ENCODE assay signal across 14 cellular contexts in the genomic region with DNA sequence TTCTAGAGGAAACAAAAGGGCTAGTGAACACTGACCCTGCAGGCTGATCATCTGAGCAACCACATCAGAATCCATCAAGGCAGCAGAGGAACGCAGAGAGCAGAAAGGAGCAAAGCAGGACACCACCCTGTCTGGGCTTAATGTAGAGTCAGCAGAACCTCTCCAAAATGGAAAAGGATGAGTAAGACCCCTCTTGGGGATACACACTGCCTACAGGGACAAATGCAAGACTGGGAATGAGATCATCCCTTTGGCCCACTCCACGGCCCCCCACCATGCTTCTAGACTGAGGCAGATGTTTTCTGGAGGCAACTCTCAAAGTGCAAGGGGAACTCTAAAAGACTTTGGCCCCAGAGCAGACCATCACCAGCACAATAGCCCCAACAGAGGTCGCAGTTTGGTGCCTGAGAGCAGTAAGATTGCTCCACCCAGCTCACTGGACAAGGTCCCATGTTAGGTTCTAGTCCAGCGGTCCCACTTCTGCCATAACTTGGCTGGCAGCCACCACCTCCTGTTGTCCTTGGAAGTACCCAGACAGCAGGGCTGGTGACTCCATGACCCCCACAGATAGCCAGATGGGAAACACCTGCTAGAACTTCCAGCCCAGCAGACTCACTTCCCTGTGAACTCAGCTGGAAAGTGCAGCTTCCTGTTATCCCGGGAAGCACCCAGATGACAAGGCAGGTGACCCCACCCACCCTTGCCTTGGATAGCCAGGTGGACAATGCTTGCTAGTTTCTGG.
DNase-seq lines count a peak whose midpoint lies in the region; ATAC-seq and TF ChIP-seq lines count a peak whose summit lies in the region.
"Had no signal": no experiment of that assay in that cellular context is flagged by ENCODE, and none has a peak within 500 bp of the region (broad histone marks: within the 10 kb centered on the region; RNA-seq: fewer than 3 reads in every experiment).

No MANE protein-coding gene starts in this region.

- H3K4me3 ChIP-seq in BLaER1 (no peak overlapping the region), lower lobe of right lung (no peak overlapping the region)
- H3K4me3 ChIP-seq: colonic mucosa, GM23248 had no signal

- H3K27me3 Mint-ChIP-seq in activated T-helper 17 cell treated with anti-CD3 and anti-CD28 coated beads, Interleukin-2, amount 50 U/mL, for 72 hours = no peaks in the 10 kb centered on the region
- H3K27me3 Mint-ChIP-seq: activated CD4-positive, alpha-beta memory T cell treated with anti-CD3 and anti-CD28 coated beads, Interleukin-2, amount 10 ng/mL, durations not matched to agents 7 days and 5 days; activated naive CD8-positive, alpha-beta T cell had no signal

- ATAC-seq in activated T-helper 17 cell treated with anti-CD3 and anti-CD28 coated beads, Interleukin-2, amount 50 U/mL, for 72 hours (replicated peaks) = no peak
- ATAC-seq in lower lobe of right lung = peak in 1 of 2 donors; percentile 15
- ATAC-seq in HG02970 (IDR thresholded peaks at IDR 0.05; ENCODE audit: low FRiP score, unreplicated experiment) = no peak

- no peak for TF ChIP-seq CTCF in lower lobe of right lung (IDR thresholded peaks at IDR 0.05)

- H3K9me3 Mint-ChIP-seq in activated T-helper 17 cell treated with anti-CD3 and anti-CD28 coated beads, Interleukin-2, amount 50 U/mL, for 72 hours = no peaks in the 10 kb centered on the region

- no peaks in the 10 kb centered on the region for H3K36me3 Mint-ChIP-seq in activated T-helper 17 cell treated with anti-CD3 and anti-CD28 coated beads, Interleukin-2, amount 50 U/mL, for 72 hours (ENCODE audit: low read depth)
- H3K36me3 Mint-ChIP-seq: activated naive CD8-positive, alpha-beta T cell had no signal

- H3K27me3 ChIP-seq in BLaER1 (no peaks in the 10 kb centered on the region), lower lobe of right lung (ENCODE audit: low read depth) (no peaks in the 10 kb centered on the region)
- H3K27me3 ChIP-seq: colonic mucosa had no signal

- H3K4me2 ChIP-seq in BLaER1 = peak overlapping the region; percentile 45

- DNase-seq in HK-2 (ENCODE audit: unreplicated experiment) = peak; percentile 11
- peak; percentile 46 for DNase-seq in lower lobe of right lung
- no peak for DNase-seq in central memory CD4-positive, alpha-beta T cell
- no peak for DNase-seq in stimulated activated CD4-positive, alpha-beta T cell treated with anti-CD3 and anti-CD28 coated beads, Interleukin-4, amount 100 ng/mL, for 24 hours
- no peak for DNase-seq in activated CD4-positive, alpha-beta T cell treated with anti-CD3 and anti-CD28 coated beads for 1 hour
- DNase-seq: activated CD4-positive, alpha-beta memory T cell treated with anti-CD3 and anti-CD28 coated beads, Interleukin-2, amount 10 ng/mL, durations not matched to agents 7 days and 5 days; colonic mucosa; stimulated activated CD4-positive, alpha-beta T cell treated with anti-CD3 and anti-CD28 coated beads, Interleukin-2, amount 100 ng/mL, for 24 hours; stimulated activated naive CD4-positive, alpha-beta T cell treated with Interleukin-2 at 50 U/mL for 16 hours had no signal

- peak overlapping the region; percentile 25 for H3K27ac Mint-ChIP-seq in activated T-helper 17 cell treated with anti-CD3 and anti-CD28 coated beads, Interleukin-2, amount 50 U/mL, for 72 hours
- H3K27ac Mint-ChIP-seq: activated CD4-positive, alpha-beta memory T cell treated with anti-CD3 and anti-CD28 coated beads, Interleukin-2, amount 10 ng/mL, durations not matched to agents 7 days and 5 days; activated naive CD8-positive, alpha-beta T cell had no signal

- no peaks in the 10 kb centered on the region for H3K36me3 ChIP-seq in BLaER1
- no peaks in the 10 kb centered on the region for H3K36me3 ChIP-seq in lower lobe of right lung
- H3K36me3 ChIP-seq: colonic mucosa had no signal

- intact Hi-C loops in lower lobe of right lung (cut with DNase I) = no loop called here

- H3K27ac ChIP-seq in BLaER1 (peak overlapping the region; percentile 31; the same call in 1 of the 2 replicates), lower lobe of right lung (no peak overlapping the region)
- H3K27ac ChIP-seq: colonic mucosa, GM23248 had no signal

- H3K4me1 Mint-ChIP-seq in activated T-helper 17 cell treated with anti-CD3 and anti-CD28 coated beads, Interleukin-2, amount 50 U/mL, for 72 hours = peaks cover 31% of the 10 kb centered on the region

- H3K4me3 Mint-ChIP-seq in activated T-helper 17 cell treated with anti-CD3 and anti-CD28 coated beads, Interleukin-2, amount 50 U/mL, for 72 hours = no peak overlapping the region
- H3K4me3 Mint-ChIP-seq: activated CD4-positive, alpha-beta memory T cell treated with anti-CD3 and anti-CD28 coated beads, Interleukin-2, amount 10 ng/mL, durations not matched to agents 7 days and 5 days; activated naive CD8-positive, alpha-beta T cell had no signal

- no peaks in the 10 kb centered on the region for H3K9me3 ChIP-seq in BLaER1
- no peaks in the 10 kb centered on the region for H3K9me3 ChIP-seq in lower lobe of right lung
- H3K9me3 ChIP-seq: colonic mucosa had no signal

- H3K4me1 ChIP-seq in BLaER1 (peaks cover 12% of the 10 kb centered on the region), lower lobe of right lung (no peaks in the 10 kb centered on the region)
- H3K4me1 ChIP-seq: colonic mucosa had no signal

- H3K9ac ChIP-seq in BLaER1 = no peak overlapping the region
- H3K9ac ChIP-seq: GM23248 had no signal

- H4K20me1 ChIP-seq in BLaER1 = no peaks in the 10 kb centered on the region

Comparison
In these comparisons a context has a peak if more than half of its experiments do, and no peak if none do; other contexts are left out.
1. DNase-seq: peak in HK-2 (single experiment) and lower lobe of right lung (single experiment); none in central memory CD4-positive, alpha-beta T cell (single experiment), stimulated activated CD4-positive, alpha-beta T cell treated with anti-CD3 and anti-CD28 coated beads, Interleukin-4, amount 100 ng/mL, for 24 hours (single experiment) and activated CD4-positive, alpha-beta T cell treated with anti-CD3 and anti-CD28 coated beads for 1 hour (single experiment).